In the genomic region with DNA sequence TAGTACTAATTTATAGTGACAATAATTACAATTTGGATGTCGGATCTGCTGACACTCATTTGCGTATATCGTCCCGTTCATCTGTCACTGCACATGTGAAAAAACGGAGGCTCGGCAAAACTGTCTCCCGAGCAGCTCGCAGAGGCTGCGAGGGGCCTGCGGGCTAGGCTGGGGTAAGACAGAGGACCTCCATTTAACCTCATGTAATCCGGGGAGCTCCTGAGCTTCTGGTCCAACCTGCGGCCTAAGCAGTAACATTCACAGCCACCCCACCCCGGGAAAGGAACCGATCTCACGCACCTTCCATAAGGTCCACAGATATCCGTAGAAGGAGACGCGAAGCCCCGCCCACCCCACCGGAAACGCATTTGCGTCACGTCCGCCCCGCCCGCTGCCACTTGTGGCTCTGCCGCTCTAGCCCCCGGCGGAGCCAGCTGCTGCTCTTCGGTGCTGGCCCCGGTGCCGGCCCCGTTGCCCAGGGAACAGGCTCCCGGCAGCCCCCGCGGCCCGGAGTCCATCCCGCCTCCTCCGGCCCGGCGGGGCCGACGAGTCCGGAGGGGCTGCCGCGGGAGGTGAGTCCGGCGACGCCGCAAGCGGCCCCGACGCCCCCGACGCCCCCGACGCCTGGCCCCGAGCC, we compare ENCODE assay signal across 1 cellular context.
TF ChIP-seq lines count a peak whose summit lies in the region.

Gene CINP, minus strand, starts transcription at position 346 of the 637 bp plus-strand sequence. Its CDS starts 39 bp downstream, at position 307.
A gene with protein sequence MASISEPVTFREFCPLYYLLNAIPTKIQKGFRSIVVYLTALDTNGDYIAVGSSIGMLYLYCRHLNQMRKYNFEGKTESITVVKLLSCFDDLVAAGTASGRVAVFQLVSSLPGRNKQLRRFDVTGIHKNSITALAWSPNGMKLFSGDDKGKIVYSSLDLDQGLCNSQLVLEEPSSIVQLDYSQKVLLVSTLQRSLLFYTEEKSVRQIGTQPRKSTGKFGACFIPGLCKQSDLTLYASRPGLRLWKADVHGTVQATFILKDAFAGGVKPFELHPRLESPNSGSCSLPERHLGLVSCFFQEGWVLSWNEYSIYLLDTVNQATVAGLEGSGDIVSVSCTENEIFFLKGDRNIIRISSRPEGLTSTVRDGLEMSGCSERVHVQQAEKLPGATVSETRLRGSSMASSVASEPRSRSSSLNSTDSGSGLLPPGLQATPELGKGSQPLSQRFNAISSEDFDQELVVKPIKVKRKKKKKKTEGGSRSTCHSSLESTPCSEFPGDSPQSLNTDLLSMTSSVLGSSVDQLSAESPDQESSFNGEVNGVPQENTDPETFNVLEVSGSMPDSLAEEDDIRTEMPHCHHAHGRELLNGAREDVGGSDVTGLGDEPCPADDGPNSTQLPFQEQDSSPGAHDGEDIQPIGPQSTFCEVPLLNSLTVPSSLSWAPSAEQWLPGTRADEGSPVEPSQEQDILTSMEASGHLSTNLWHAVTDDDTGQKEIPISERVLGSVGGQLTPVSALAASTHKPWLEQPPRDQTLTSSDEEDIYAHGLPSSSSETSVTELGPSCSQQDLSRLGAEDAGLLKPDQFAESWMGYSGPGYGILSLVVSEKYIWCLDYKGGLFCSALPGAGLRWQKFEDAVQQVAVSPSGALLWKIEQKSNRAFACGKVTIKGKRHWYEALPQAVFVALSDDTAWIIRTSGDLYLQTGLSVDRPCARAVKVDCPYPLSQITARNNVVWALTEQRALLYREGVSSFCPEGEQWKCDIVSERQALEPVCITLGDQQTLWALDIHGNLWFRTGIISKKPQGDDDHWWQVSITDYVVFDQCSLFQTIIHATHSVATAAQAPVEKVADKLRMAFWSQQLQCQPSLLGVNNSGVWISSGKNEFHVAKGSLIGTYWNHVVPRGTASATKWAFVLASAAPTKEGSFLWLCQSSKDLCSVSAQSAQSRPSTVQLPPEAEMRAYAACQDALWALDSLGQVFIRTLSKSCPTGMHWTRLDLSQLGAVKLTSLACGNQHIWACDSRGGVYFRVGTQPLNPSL (N-terminal part only) (plus strand): TSS at position 397 of the 637 bp plus-strand sequence. CDS start 13,781 bp downstream, outside the sequence.

TF ChIP-seq in HCT116, 20 proteins besides CTCF, POLR2A, EP300 and RAD21 (continued from another document):
- TF ChIP-seq ZBTB33 (IDR thresholded peaks at IDR 0.05; ENCODE audit: extremely low read depth, insufficient replicate concordance, low read length) (no peak), YY1 (IDR thresholded peaks at IDR 0.05; ENCODE audit: extremely low read depth, insufficient replicate concordance, low read depth, low read length) (peak; percentile 64), POLR2AphosphoS5 (IDR thresholded peaks at IDR 0.05; ENCODE audit: low read depth, low read length) (peak; percentile 96), ZNF274 (IDR thresholded peaks at IDR 0.05; ENCODE audit: low read depth, low read length) (no peak), ELF1 (IDR thresholded peaks at IDR 0.05; ENCODE audit: borderline replicate concordance, low read depth) (no peak), SIN3A (IDR thresholded peaks at IDR 0.05; ENCODE audit: low read depth) (peak; percentile 36; the same call in 1 of the 2 replicates), SP1 (IDR thresholded peaks at IDR 0.05; ENCODE audit: low read depth) (peak; percentile 61)
